In the genomic region with DNA sequence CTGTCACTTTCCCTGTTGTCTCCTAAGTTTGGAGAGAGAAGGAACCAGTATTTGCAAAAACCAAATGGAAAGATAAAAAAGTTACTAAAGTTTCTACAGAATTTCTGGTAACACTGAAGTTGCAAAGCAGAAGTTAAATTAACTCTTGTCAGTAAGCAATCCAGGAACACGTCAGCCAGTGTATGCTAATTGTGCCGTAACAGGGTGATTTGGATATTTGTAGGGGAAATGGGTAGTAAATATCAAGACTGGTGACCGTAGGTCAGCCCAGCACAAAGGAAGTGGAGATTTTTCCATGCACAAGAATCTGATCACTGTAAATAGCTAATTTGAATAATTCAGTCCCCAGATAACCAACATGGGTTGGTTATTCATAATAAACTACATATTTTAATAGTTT, we compare ENCODE assay signal across 8 cellular contexts. TPM values are rescaled to one million over a fixed set of nuclear protein-coding genes. Genes with fewer than 3 reads are reported as not detected.
A peak's percentile ranks its signal among the peaks of the same experiment; 100 is the strongest.
DNase-seq lines count a peak whose midpoint lies in the region; ATAC-seq, FAIRE-seq and TF ChIP-seq lines count a peak whose summit lies in the region.

No MANE protein-coding gene starts in this region.

- H3K79me1 ChIP-seq in trophoblast cell (ENCODE audit: low read length) = peaks cover 21% of the 10 kb centered on the region

- no peak overlapping the region for H4K91ac ChIP-seq in trophoblast cell (ENCODE audit: low read depth, low read length)

- H3K9me3 ChIP-seq in RWPE2 (ENCODE audit: severe bottlenecking) (no peaks in the 10 kb centered on the region), endothelial cell of umbilical vein (replicated peaks; ENCODE audit: control insufficient read depth, insufficient read depth, low read length) (no peaks in the 10 kb centered on the region), trophoblast cell (ENCODE audit: insufficient read depth, low read depth, low read length) (no peaks in the 10 kb centered on the region)

- H3K18ac ChIP-seq in trophoblast cell (ENCODE audit: low read length) = no peak overlapping the region

- no CpG with 5 or more reads among the region's 3 CpGs for WGBS in trophoblast cell (ENCODE audit: extremely low coverage, insufficient coverage, insufficient read length)

- TF ChIP-seq POLR2A in endothelial cell of umbilical vein (IDR thresholded peaks at IDR 0.05; ENCODE audit: low read depth, low read length) = no peak

- CTCF ChIA-PET in endothelial cell of umbilical vein (lab: Charles Lee) = interaction anchor here (1.4 to 11.0 kb wide), 2 partner anchors 17 to 69 kb away, joined by 3 to 159 read pairs; no protein-coding TSS in a partner anchor

- ATAC-seq in RWPE2 (ENCODE audit: low read depth) = no peak
- no peak for ATAC-seq in HG02981 (IDR thresholded peaks at IDR 0.05; ENCODE audit: unreplicated experiment)

- H3K4me3 Mint-ChIP-seq in activated naive CD4-positive, alpha-beta T cell treated with anti-CD3 and anti-CD28 coated beads, Interleukin-2, amount 50 U/mL, for 24 hours = peak overlapping the region; percentile 99

- H4K20me1 ChIP-seq in endothelial cell of umbilical vein (replicated peaks; ENCODE audit: control insufficient read depth, extremely low read depth, insufficient read depth, low read length) = no peaks in the 10 kb centered on the region

- H3K9ac ChIP-seq in endothelial cell of umbilical vein (replicated peaks; ENCODE audit: extremely low read depth, insufficient read depth, low read length) (peak overlapping the region; percentile 98), trophoblast cell (ENCODE audit: low read length) (no peak overlapping the region)

- peaks cover 45% of the 10 kb centered on the region for H3K36me3 ChIP-seq in RWPE2 (ENCODE audit: low read depth)
- H3K36me3 ChIP-seq in endothelial cell of umbilical vein (ENCODE audit: control insufficient read depth in 2 of 2, extremely low read depth in 1 of 2, insufficient read depth in 2 of 2, low read length in 2 of 2) = peaks cover 3 to 5% of the 10 kb centered on the region in 2 experiments
- peaks cover 0 to 5% of the 10 kb centered on the region in 2 experiments for H3K36me3 ChIP-seq in trophoblast cell (ENCODE audit: control insufficient read depth in 1 of 2, insufficient read depth in 2 of 2, low read length in 2 of 2)

- H3K27ac ChIP-seq in RWPE2 (ENCODE audit: poor library complexity, severe bottlenecking) (peak overlapping the region; percentile 97), endothelial cell of umbilical vein (ENCODE audit: insufficient read depth, low read depth, low read length) (peak overlapping the region; percentile 98), trophoblast cell (ENCODE audit: low read depth, low read length) (no peak overlapping the region)

- no peak overlapping the region for H2AK5ac ChIP-seq in trophoblast cell (ENCODE audit: low read length)

- no peak overlapping the region for H4K8ac ChIP-seq in trophoblast cell (ENCODE audit: low read depth, low read length)

- dilution Hi-C loops in endothelial cell of umbilical vein (cut with MboI; ENCODE audit: extremely low pct_ligation_motif_present, low sequenced_read_pairs) = no loop called here

- H3K4me3 ChIP-seq in RWPE2 (ENCODE audit: severe bottlenecking) (peak overlapping the region; percentile 86), endothelial cell of umbilical vein (replicated peaks in 1 of 3; ENCODE audit: insufficient read depth in 1 of 3, low read depth in 1 of 3, low read length in 3 of 3) (peak overlapping the region; percentile 67 to 99 (median 95)), trophoblast cell (ENCODE audit: low read depth, low read length) (no peak overlapping the region)

- H3K4me1 Mint-ChIP-seq in activated naive CD4-positive, alpha-beta T cell treated with anti-CD3 and anti-CD28 coated beads, Interleukin-2, amount 50 U/mL, for 24 hours = peaks cover 51% of the 10 kb centered on the region

- no peak overlapping the region for H2BK12ac ChIP-seq in trophoblast cell (ENCODE audit: low read length)

- no peak overlapping the region for H4K12ac ChIP-seq in trophoblast cell (ENCODE audit: low read depth, low read length)

- POLR2A ChIA-PET in endothelial cell of umbilical vein (lab: Charles Lee) = no interaction called here

- DNase-seq in activated naive CD4-positive, alpha-beta T cell (lab: John Stamatoyannopoulos, UW) = no peak
- DNase-seq in RWPE2 (ENCODE audit: low spot score) = no peak
- DNase-seq in endothelial cell of umbilical vein (ENCODE audit: low read depth, low spot score) = peak; percentile 68
- DNase-seq in trophoblast cell = no peak
- DNase-seq in NCI-H2171 treated with DMSO at 0.1 percent for 48 hours (lab: John Stamatoyannopoulos, UW) = no peak
- no peak for DNase-seq in NCI-H1417 (lab: John Stamatoyannopoulos, UW)

- H3K36me3 Mint-ChIP-seq in activated naive CD4-positive, alpha-beta T cell treated with anti-CD3 and anti-CD28 coated beads, Interleukin-2, amount 50 U/mL, for 24 hours = peaks cover 27% of the 10 kb centered on the region

- H3K27me3 Mint-ChIP-seq in activated naive CD4-positive, alpha-beta T cell treated with anti-CD3 and anti-CD28 coated beads, Interleukin-2, amount 50 U/mL, for 24 hours = no peaks in the 10 kb centered on the region

- intact Hi-C loops in endothelial cell of umbilical vein (cut with micrococcal nuclease) = loop anchor here (5.0 kb wide), 2 partner anchors 157 to 483 kb away; a partner anchor contains a TSS

- BruUV-seq in endothelial cell of umbilical vein (replicated peaks; lab: Mats Ljungman, UMichigan) = no TSS peak

- no peaks in the 10 kb centered on the region for H3K9me3 Mint-ChIP-seq in activated naive CD4-positive, alpha-beta T cell treated with anti-CD3 and anti-CD28 coated beads, Interleukin-2, amount 50 U/mL, for 24 hours

- no peaks in the 10 kb centered on the region for H3K9me1 ChIP-seq in endothelial cell of umbilical vein (replicated peaks; ENCODE audit: control insufficient read depth, extremely low read depth, insufficient read depth, low read length)

- no peak overlapping the region for H2BK120ac ChIP-seq in trophoblast cell (ENCODE audit: insufficient read depth, low read length, poor library complexity)

- H3K4ac ChIP-seq in trophoblast cell (ENCODE audit: low read depth, low read length) = peak overlapping the region; percentile 54

- H3K23ac ChIP-seq in trophoblast cell (ENCODE audit: low read length) = no peak overlapping the region

- H3K79me2 ChIP-seq in endothelial cell of umbilical vein (ENCODE audit: control insufficient read depth, insufficient read depth, low read length) (peaks cover 72% of the 10 kb centered on the region), trophoblast cell (ENCODE audit: control insufficient read depth, insufficient read depth, low read length, poor library complexity) (peaks cover 23% of the 10 kb centered on the region)

- no peak for TF ChIP-seq CTCF in RWPE2 (IDR thresholded peaks at IDR 0.05; ENCODE audit: poor library complexity, severe bottlenecking)
- no peak for TF ChIP-seq CTCF in endothelial cell of umbilical vein (IDR thresholded peaks at IDR 0.05; ENCODE audit: extremely low read depth in 1 of 2, insufficient read depth in 1 of 2, low read depth in 1 of 2, low read length in 2 of 2)

- no peak for FAIRE-seq in endothelial cell of umbilical vein (lab: Jason Lieb, UNC)

- H3K27ac Mint-ChIP-seq in activated naive CD4-positive, alpha-beta T cell treated with anti-CD3 and anti-CD28 coated beads, Interleukin-2, amount 50 U/mL, for 24 hours = peak overlapping the region; percentile 99

- H2AFZ ChIP-seq in endothelial cell of umbilical vein (ENCODE audit: low read depth, low read length) = no peak overlapping the region
- H2AFZ ChIP-seq in trophoblast cell (ENCODE audit: insufficient read depth, low read length, poor library complexity) = no peak overlapping the region

- no peak overlapping the region for H2BK5ac ChIP-seq in trophoblast cell (ENCODE audit: low read depth, low read length, poor library complexity)

- H3K4me2 ChIP-seq in endothelial cell of umbilical vein (ENCODE audit: insufficient read depth, low read length) = peak overlapping the region; percentile 95
- H3K4me2 ChIP-seq in trophoblast cell (ENCODE audit: low read length) = no peak overlapping the region

- H3K4me1 ChIP-seq in RWPE2 (ENCODE audit: insufficient read depth, poor library complexity, severe bottlenecking) = peaks cover 30% of the 10 kb centered on the region
- H3K4me1 ChIP-seq in endothelial cell of umbilical vein (ENCODE audit: control insufficient read depth, extremely low read depth, insufficient read depth, low read length) = peaks cover 51% of the 10 kb centered on the region
- peaks cover 4 to 9% of the 10 kb centered on the region in 2 experiments for H3K4me1 ChIP-seq in trophoblast cell (ENCODE audit: control insufficient read depth in 1 of 2, insufficient read depth in 2 of 2, low read length in 2 of 2)

- H3K14ac ChIP-seq in trophoblast cell (ENCODE audit: low read length) = no peak overlapping the region

- no peaks in the 10 kb centered on the region for H3K27me3 ChIP-seq in RWPE2 (ENCODE audit: insufficient read depth, poor library complexity, severe bottlenecking)
- H3K27me3 ChIP-seq in endothelial cell of umbilical vein (ENCODE audit: control insufficient read depth in 2 of 2, insufficient read depth in 2 of 2, low read length in 2 of 2) = no peaks in the 10 kb centered on the region
- no peaks in the 10 kb centered on the region for H3K27me3 ChIP-seq in trophoblast cell (ENCODE audit: insufficient read depth, low read length)

TF ChIP-seq in endothelial cell of umbilical vein, 7 proteins besides CTCF, POLR2A, EP300 and RAD21 (continues in another document):
- TF ChIP-seq JUN (IDR thresholded peaks at IDR 0.05; ENCODE audit: borderline replicate concordance, insufficient read depth, insufficient read length, low read depth) = no peak

RNA-seq across cellular contexts. Expression of a gene that starts 2.3 kb away (rescaled TPM):
- 32.0 and 40.8 TPM in 2 replicates for total RNA-seq in endothelial cell of umbilical vein
- polyA plus RNA-seq in endothelial cell of umbilical vein = 10.4 and 12.7 TPM in 2 replicates
- polyA plus RNA-seq in endothelial cell of umbilical vein (2011; cell fraction: cytosol; rRNA removed) = 10.3 and 13.1 TPM in 2 replicates
- 16.6 and 24.8 TPM in 2 replicates for polyA plus RNA-seq in endothelial cell of umbilical vein (2011; cell fraction: nucleus; rRNA removed)
- 13.5 and 14.5 TPM in 2 replicates for polyA plus RNA-seq in endothelial cell of umbilical vein (2012)
- 11.5 and 16.7 TPM in 2 replicates for polyA minus RNA-seq in endothelial cell of umbilical vein
- 26.1 TPM for polyA minus RNA-seq in endothelial cell of umbilical vein (2011; cell fraction: cytosol; rRNA and poly(A)+ RNA removed)
- polyA minus RNA-seq in endothelial cell of umbilical vein (2011; cell fraction: nucleus; rRNA and poly(A)+ RNA removed) = 29.4 and 36.6 TPM in 2 replicates
- 14.3 and 15.3 TPM in 2 replicates for polyA plus RNA-seq in trophoblast cell (2013)

RNA-seq across cellular contexts. Expression of a gene that starts 23.5 kb away (rescaled TPM):
- total RNA-seq in endothelial cell of umbilical vein = 0.37 and 0.40 TPM in 2 replicates
- 0.35 and 0.70 TPM in 2 replicates for polyA plus RNA-seq in endothelial cell of umbilical vein
- 0.30 and 0.61 TPM in 2 replicates for polyA plus RNA-seq in endothelial cell of umbilical vein (2011; cell fraction: cytosol; rRNA removed)
- 1.3 and 1.7 TPM in 2 replicates for polyA plus RNA-seq in endothelial cell of umbilical vein (2011; cell fraction: nucleus; rRNA removed)
- polyA plus RNA-seq in endothelial cell of umbilical vein (2012) = 0.37 and 0.40 TPM in 2 replicates
- 0.93 and 3.3 TPM in 2 replicates for polyA minus RNA-seq in endothelial cell of umbilical vein
- polyA minus RNA-seq in endothelial cell of umbilical vein (2011; cell fraction: cytosol; rRNA and poly(A)+ RNA removed) = not detected
- polyA minus RNA-seq in endothelial cell of umbilical vein (2011; cell fraction: nucleus; rRNA and poly(A)+ RNA removed) = 0.58 TPM in 1 of 2 replicates, not detected in the other
- polyA plus RNA-seq in trophoblast cell (2013) = 3.1 and 3.5 TPM in 2 replicates
